1 cellular context compared by ENCODE assay signal in the genomic region with DNA sequence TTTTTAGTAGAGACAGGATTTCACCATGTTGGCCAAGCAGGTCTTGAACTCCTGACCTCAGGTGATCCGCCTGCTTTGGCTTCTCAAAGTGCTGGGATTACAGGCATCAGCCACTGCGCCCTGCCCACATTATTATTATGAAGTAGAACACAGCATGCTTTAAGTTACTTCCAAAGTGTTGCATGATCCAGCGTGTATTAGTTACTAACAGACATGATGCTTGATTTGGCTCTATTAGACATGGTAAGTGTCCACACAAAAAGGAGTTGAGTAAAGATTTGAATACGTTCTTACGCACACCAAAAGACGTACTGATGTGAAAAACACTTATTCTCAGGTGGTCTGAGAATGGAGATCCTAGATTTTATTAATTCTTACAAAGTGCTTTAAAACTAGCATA.
TF ChIP-seq lines count a peak whose summit lies in the region.

No MANE protein-coding gene starts in this region.

TF ChIP-seq in SK-N-SH, 30 proteins besides CTCF, POLR2A, EP300 and RAD21 (continued from another document):
- TF ChIP-seq FOXM1 (IDR thresholded peaks at IDR 0.05; ENCODE audit: low read depth) (no peak), FOXJ3 (CRISPR knock-in tag; IDR thresholded peaks at IDR 0.05) (no peak)
TF ChIP-seq in SK-N-SH: peak in this region for 0.
